ENCODE assay signal across 8 cellular contexts in genomic region chr5:133240425-133241091, GRCh38.
DNase-seq lines count a peak whose midpoint lies in the region; ATAC-seq lines count a peak whose summit lies in the region.

No MANE protein-coding gene starts in this region.

- ATAC-seq in GM21717 (IDR thresholded peaks at IDR 0.05; ENCODE audit: unreplicated experiment) = peak; percentile 46
- peak; percentile 31 for ATAC-seq in memory B cell (ENCODE audit: low read depth)
- ATAC-seq in GM21528 (IDR thresholded peaks at IDR 0.05; ENCODE audit: low FRiP score, unreplicated experiment) = no peak

- peaks cover 11% of the 10 kb centered on the region for H3K27me3 Mint-ChIP-seq in memory B cell
- H3K27me3 Mint-ChIP-seq in activated T-helper 2 cell treated with anti-CD3 and anti-CD28 coated beads, Interferon-gamma antibody, Interleukin-2, Interleukin-4, amounts not matched to agents 10 μg/mL and 5 μg/mL and 100 μg/mL, durations not matched to agents 14 hours and 24 hours and 36 hours (ENCODE audit: low read depth) = peaks cover 1% of the 10 kb centered on the region

- H3K36me3 Mint-ChIP-seq in memory B cell = no peaks in the 10 kb centered on the region
- H3K36me3 Mint-ChIP-seq in activated T-helper 2 cell treated with anti-CD3 and anti-CD28 coated beads, Interferon-gamma antibody, Interleukin-2, Interleukin-4, amounts not matched to agents 10 μg/mL and 5 μg/mL and 100 μg/mL, durations not matched to agents 14 hours and 24 hours and 36 hours (ENCODE audit: low read depth) = no peaks in the 10 kb centered on the region

- no peak overlapping the region for H3K4me3 Mint-ChIP-seq in memory B cell
- H3K4me3 Mint-ChIP-seq in activated T-helper 2 cell treated with anti-CD3 and anti-CD28 coated beads, Interferon-gamma antibody, Interleukin-2, Interleukin-4, amounts not matched to agents 10 μg/mL and 5 μg/mL and 100 μg/mL, durations not matched to agents 14 hours and 24 hours and 36 hours (ENCODE audit: low read depth) = no peak overlapping the region

- H3K27ac Mint-ChIP-seq in memory B cell = no peak overlapping the region
- H3K27ac Mint-ChIP-seq in activated T-helper 2 cell treated with anti-CD3 and anti-CD28 coated beads, Interferon-gamma antibody, Interleukin-2, Interleukin-4, amounts not matched to agents 10 μg/mL and 5 μg/mL and 100 μg/mL, durations not matched to agents 14 hours and 24 hours and 36 hours = no peak overlapping the region

- intact Hi-C loops in activated T-helper 2 cell treated with anti-CD3 and anti-CD28 coated beads, Interferon-gamma antibody, Interleukin-2, Interleukin-4, amounts not matched to agents 10 μg/mL and 5 μg/mL and 100 μg/mL, durations not matched to agents 14 hours and 24 hours and 36 hours (cut with micrococcal nuclease) = loop anchor here (2.0 kb wide), 1 partner anchor 128 kb away; no protein-coding TSS in a partner anchor

- peak; percentile 82 for DNase-seq in GM03348 (ENCODE audit: low spot score)
- peak; percentile 72 for DNase-seq in NCI-H2029 (lab: John Stamatoyannopoulos, UW)
- DNase-seq in amniotic stem cell (lab: John Stamatoyannopoulos, UW) = peak; percentile 66
- no peak for DNase-seq in memory B cell (ENCODE audit: low spot score in 2 of 2)
- DNase-seq in NCI-H82 treated with DMSO at 0.1 percent for 48 hours (lab: John Stamatoyannopoulos, UW; ENCODE audit: unreplicated experiment) = no peak
- no peak for DNase-seq in activated T-helper 2 cell treated with anti-CD3 and anti-CD28 coated beads, Interferon-gamma antibody, Interleukin-2, Interleukin-4, amounts not matched to agents 10 μg/mL and 5 μg/mL and 100 μg/mL, durations not matched to agents 14 hours and 24 hours and 36 hours (ENCODE audit: low spot score)

- no peaks in the 10 kb centered on the region for H3K9me3 Mint-ChIP-seq in memory B cell
- no peaks in the 10 kb centered on the region for H3K9me3 Mint-ChIP-seq in activated T-helper 2 cell treated with anti-CD3 and anti-CD28 coated beads, Interferon-gamma antibody, Interleukin-2, Interleukin-4, amounts not matched to agents 10 μg/mL and 5 μg/mL and 100 μg/mL, durations not matched to agents 14 hours and 24 hours and 36 hours

- H3K4me1 Mint-ChIP-seq in memory B cell = peaks cover 10% of the 10 kb centered on the region
- peaks cover 21% of the 10 kb centered on the region for H3K4me1 Mint-ChIP-seq in activated T-helper 2 cell treated with anti-CD3 and anti-CD28 coated beads, Interferon-gamma antibody, Interleukin-2, Interleukin-4, amounts not matched to agents 10 μg/mL and 5 μg/mL and 100 μg/mL, durations not matched to agents 14 hours and 24 hours and 36 hours (ENCODE audit: low read depth)

Comparison
In these comparisons a context has a peak if more than half of its experiments do, and no peak if none do; other contexts are left out.
1. DNase-seq: peak in GM03348 (single experiment), NCI-H2029 (single experiment) and amniotic stem cell (single experiment); none in memory B cell (0 of 2), NCI-H82 treated with DMSO at 0.1 percent for 48 hours (single experiment) and activated T-helper 2 cell treated with anti-CD3 and anti-CD28 coated beads, Interferon-gamma antibody, Interleukin-2, Interleukin-4, amounts not matched to agents 10 μg/mL and 5 μg/mL and 100 μg/mL, durations not matched to agents 14 hours and 24 hours and 36 hours (single experiment).